ENCODE assay signal across 1 cellular context in the genomic region with DNA sequence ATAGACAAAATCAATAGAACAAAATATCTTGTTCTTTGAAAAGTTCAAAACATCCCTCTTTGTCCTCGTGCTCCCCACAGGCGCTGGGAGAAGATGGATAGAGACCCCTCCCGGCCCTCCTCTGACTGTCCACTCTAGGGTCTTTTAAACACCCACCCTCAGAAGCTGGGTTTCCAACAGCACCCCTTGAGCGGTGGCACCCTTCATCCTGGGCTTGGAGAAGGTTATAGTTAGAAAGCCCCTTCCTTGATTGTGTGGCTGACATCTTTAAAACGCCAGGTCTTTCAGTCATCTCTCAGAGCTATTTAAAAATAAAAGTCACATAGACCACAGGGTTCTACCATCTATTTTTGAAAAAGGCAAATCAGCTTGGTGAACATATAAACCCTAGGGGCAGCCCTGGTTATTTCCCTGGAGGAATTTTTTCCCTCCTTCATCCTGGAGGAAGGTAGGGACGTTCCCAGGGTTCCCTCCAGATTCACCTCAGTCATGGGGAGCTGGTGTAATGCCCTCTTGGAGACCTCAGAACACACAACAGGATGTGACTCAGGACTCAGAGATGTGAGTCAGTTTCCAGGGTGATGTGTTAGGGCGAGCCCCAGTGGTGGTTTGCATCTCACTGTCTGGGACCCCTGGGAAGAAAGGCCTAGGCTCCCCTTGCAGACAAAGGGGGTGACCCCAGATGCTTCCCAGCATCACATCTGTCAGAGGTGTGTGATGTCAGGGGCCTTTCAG.
A peak's percentile ranks its signal among the peaks of the same experiment; 100 is the strongest.
TF ChIP-seq lines count a peak whose summit lies in the region.

No MANE protein-coding gene starts in this region.

TF ChIP-seq in GM12878, 131 proteins besides CTCF, POLR2A, EP300 and RAD21 (continued from another document and continues in another):
- TF ChIP-seq CREB1 (IDR thresholded peaks at IDR 0.05; ENCODE audit: low read depth): peak; percentile 40; the same call in 1 of the 2 replicates
- TF ChIP-seq ZNF384 (IDR thresholded peaks at IDR 0.05; ENCODE audit: borderline replicate concordance, low read depth, low read length): no peak
- no peak for TF ChIP-seq POU2F2 (IDR thresholded peaks at IDR 0.05; ENCODE audit: borderline replicate concordance, low read depth, low read length)
- peak; percentile 96 for TF ChIP-seq EED (IDR thresholded peaks at IDR 0.05; ENCODE audit: low read depth)
- no peak for TF ChIP-seq RELA (IDR thresholded peaks at IDR 0.05; ENCODE audit: borderline replicate concordance, partially characterized antibody)
- TF ChIP-seq HDGF (IDR thresholded peaks at IDR 0.05): no peak
- TF ChIP-seq YY1 (IDR thresholded peaks at IDR 0.05; ENCODE audit: low read depth, low read length): no peak
- no peak for TF ChIP-seq TCF7 (IDR thresholded peaks at IDR 0.05; ENCODE audit: borderline replicate concordance)
- TF ChIP-seq, protein P1, sequence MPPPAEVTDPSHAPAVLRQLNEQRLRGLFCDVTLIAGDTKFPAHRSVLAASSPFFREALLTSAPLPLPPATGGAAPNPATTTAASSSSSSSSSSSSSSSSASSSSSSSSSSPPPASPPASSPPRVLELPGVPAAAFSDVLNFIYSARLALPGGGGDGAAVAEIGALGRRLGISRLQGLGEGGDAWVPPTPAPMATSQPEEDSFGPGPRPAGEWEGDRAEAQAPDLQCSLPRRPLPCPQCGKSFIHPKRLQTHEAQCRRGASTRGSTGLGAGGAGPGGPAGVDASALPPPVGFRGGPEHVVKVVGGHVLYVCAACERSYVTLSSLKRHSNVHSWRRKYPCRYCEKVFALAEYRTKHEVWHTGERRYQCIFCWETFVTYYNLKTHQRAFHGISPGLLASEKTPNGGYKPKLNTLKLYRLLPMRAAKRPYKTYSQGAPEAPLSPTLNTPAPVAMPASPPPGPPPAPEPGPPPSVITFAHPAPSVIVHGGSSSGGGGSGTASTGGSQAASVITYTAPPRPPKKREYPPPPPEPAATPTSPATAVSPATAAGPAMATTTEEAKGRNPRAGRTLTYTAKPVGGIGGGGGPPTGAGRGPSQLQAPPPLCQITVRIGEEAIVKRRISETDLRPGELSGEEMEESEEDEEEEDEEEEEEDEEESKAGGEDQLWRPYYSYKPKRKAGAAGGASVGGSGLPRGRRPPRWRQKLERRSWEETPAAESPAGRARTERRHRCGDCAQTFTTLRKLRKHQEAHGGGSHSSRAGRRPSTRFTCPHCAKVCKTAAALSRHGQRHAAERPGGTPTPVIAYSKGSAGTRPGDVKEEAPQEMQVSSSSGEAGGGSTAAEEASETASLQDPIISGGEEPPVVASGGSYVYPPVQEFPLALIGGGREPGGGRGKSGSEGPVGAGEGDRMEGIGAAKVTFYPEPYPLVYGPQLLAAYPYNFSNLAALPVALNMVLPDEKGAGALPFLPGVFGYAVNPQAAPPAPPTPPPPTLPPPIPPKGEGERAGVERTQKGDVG (CRISPR knock-in tag; IDR thresholded peaks at IDR 0.05): no peak
- TF ChIP-seq, protein P2, sequence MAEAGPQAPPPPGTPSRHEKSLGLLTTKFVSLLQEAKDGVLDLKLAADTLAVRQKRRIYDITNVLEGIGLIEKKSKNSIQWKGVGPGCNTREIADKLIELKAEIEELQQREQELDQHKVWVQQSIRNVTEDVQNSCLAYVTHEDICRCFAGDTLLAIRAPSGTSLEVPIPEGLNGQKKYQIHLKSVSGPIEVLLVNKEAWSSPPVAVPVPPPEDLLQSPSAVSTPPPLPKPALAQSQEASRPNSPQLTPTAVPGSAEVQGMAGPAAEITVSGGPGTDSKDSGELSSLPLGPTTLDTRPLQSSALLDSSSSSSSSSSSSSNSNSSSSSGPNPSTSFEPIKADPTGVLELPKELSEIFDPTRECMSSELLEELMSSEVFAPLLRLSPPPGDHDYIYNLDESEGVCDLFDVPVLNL (IDR thresholded peaks at IDR 0.05; ENCODE audit: low read depth, low read length): no peak
- TF ChIP-seq CEBPB (IDR thresholded peaks at IDR 0.05; ENCODE audit: borderline replicate concordance in 1 of 2, low read depth in 2 of 2, low read length in 2 of 2): no peak; a peak in 1 of 4 replicates
- TF ChIP-seq EGR1 (IDR thresholded peaks at IDR 0.05; ENCODE audit: borderline replicate concordance in 1 of 2, low read depth in 2 of 2, low read length in 2 of 2): no peak
- no peak for TF ChIP-seq FOS (IDR thresholded peaks at IDR 0.05; ENCODE audit: borderline replicate concordance, extremely low read depth, insufficient read length)
- no peak for TF ChIP-seq TARDBP (IDR thresholded peaks at IDR 0.05; ENCODE audit: borderline replicate concordance)
- TF ChIP-seq CHD2 (IDR thresholded peaks at IDR 0.05; ENCODE audit: borderline replicate concordance, low read depth, low read length): no peak
- TF ChIP-seq, protein P3, sequence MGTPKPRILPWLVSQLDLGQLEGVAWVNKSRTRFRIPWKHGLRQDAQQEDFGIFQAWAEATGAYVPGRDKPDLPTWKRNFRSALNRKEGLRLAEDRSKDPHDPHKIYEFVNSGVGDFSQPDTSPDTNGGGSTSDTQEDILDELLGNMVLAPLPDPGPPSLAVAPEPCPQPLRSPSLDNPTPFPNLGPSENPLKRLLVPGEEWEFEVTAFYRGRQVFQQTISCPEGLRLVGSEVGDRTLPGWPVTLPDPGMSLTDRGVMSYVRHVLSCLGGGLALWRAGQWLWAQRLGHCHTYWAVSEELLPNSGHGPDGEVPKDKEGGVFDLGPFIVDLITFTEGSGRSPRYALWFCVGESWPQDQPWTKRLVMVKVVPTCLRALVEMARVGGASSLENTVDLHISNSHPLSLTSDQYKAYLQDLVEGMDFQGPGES (IDR thresholded peaks at IDR 0.05): no peak
- TF ChIP-seq, protein P4, sequence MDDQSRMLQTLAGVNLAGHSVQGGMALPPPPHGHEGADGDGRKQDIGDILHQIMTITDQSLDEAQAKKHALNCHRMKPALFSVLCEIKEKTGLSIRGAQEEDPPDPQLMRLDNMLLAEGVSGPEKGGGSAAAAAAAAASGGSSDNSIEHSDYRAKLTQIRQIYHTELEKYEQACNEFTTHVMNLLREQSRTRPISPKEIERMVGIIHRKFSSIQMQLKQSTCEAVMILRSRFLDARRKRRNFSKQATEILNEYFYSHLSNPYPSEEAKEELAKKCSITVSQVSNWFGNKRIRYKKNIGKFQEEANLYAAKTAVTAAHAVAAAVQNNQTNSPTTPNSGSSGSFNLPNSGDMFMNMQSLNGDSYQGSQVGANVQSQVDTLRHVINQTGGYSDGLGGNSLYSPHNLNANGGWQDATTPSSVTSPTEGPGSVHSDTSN (IDR thresholded peaks at IDR 0.05; ENCODE audit: insufficient replicate concordance, low read depth, low read length): no peak
- TF ChIP-seq, protein P5, sequence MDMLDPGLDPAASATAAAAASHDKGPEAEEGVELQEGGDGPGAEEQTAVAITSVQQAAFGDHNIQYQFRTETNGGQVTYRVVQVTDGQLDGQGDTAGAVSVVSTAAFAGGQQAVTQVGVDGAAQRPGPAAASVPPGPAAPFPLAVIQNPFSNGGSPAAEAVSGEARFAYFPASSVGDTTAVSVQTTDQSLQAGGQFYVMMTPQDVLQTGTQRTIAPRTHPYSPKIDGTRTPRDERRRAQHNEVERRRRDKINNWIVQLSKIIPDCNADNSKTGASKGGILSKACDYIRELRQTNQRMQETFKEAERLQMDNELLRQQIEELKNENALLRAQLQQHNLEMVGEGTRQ (IDR thresholded peaks at IDR 0.05; ENCODE audit: borderline replicate concordance, low read depth, low read length): no peak
- no peak for TF ChIP-seq MEF2A (IDR thresholded peaks at IDR 0.05; ENCODE audit: insufficient read depth, low read depth, low read length)
- no peak for TF ChIP-seq SREBF2 (IDR thresholded peaks at IDR 0.05; ENCODE audit: low read length)
- TF ChIP-seq, protein P6, sequence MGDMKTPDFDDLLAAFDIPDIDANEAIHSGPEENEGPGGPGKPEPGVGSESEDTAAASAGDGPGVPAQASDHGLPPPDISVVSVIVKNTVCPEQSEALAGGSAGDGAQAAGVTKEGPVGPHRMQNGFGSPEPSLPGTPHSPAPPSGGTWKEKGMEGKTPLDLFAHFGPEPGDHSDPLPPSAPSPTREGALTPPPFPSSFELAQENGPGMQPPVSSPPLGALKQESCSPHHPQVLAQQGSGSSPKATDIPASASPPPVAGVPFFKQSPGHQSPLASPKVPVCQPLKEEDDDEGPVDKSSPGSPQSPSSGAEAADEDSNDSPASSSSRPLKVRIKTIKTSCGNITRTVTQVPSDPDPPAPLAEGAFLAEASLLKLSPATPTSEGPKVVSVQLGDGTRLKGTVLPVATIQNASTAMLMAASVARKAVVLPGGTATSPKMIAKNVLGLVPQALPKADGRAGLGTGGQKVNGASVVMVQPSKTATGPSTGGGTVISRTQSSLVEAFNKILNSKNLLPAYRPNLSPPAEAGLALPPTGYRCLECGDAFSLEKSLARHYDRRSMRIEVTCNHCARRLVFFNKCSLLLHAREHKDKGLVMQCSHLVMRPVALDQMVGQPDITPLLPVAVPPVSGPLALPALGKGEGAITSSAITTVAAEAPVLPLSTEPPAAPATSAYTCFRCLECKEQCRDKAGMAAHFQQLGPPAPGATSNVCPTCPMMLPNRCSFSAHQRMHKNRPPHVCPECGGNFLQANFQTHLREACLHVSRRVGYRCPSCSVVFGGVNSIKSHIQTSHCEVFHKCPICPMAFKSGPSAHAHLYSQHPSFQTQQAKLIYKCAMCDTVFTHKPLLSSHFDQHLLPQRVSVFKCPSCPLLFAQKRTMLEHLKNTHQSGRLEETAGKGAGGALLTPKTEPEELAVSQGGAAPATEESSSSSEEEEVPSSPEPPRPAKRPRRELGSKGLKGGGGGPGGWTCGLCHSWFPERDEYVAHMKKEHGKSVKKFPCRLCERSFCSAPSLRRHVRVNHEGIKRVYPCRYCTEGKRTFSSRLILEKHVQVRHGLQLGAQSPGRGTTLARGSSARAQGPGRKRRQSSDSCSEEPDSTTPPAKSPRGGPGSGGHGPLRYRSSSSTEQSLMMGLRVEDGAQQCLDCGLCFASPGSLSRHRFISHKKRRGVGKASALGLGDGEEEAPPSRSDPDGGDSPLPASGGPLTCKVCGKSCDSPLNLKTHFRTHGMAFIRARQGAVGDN (IDR thresholded peaks at IDR 0.05): no peak
- TF ChIP-seq PAX5 (IDR thresholded peaks at IDR 0.05; ENCODE audit: borderline replicate concordance, low read depth, low read length): no peak
- TF ChIP-seq, protein P7, sequence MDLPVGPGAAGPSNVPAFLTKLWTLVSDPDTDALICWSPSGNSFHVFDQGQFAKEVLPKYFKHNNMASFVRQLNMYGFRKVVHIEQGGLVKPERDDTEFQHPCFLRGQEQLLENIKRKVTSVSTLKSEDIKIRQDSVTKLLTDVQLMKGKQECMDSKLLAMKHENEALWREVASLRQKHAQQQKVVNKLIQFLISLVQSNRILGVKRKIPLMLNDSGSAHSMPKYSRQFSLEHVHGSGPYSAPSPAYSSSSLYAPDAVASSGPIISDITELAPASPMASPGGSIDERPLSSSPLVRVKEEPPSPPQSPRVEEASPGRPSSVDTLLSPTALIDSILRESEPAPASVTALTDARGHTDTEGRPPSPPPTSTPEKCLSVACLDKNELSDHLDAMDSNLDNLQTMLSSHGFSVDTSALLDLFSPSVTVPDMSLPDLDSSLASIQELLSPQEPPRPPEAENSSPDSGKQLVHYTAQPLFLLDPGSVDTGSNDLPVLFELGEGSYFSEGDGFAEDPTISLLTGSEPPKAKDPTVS (IDR thresholded peaks at IDR 0.05; ENCODE audit: low read depth, low read length): no peak
- peak; percentile 67 for TF ChIP-seq CREM (IDR thresholded peaks at IDR 0.05; ENCODE audit: low read depth)
- no peak for TF ChIP-seq BHLHE40 (IDR thresholded peaks at IDR 0.05; ENCODE audit: borderline replicate concordance in 1 of 2, low read depth in 2 of 2, low read length in 1 of 2)
- TF ChIP-seq IKZF2 (IDR thresholded peaks at IDR 0.05): peak; percentile 62 to 79
- TF ChIP-seq, protein P8, sequence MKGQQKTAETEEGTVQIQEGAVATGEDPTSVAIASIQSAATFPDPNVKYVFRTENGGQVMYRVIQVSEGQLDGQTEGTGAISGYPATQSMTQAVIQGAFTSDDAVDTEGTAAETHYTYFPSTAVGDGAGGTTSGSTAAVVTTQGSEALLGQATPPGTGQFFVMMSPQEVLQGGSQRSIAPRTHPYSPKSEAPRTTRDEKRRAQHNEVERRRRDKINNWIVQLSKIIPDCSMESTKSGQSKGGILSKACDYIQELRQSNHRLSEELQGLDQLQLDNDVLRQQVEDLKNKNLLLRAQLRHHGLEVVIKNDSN (IDR thresholded peaks at IDR 0.05; ENCODE audit: borderline replicate concordance, extremely low read length, insufficient read depth, low read depth, low read length): no peak
- TF ChIP-seq, protein P9, sequence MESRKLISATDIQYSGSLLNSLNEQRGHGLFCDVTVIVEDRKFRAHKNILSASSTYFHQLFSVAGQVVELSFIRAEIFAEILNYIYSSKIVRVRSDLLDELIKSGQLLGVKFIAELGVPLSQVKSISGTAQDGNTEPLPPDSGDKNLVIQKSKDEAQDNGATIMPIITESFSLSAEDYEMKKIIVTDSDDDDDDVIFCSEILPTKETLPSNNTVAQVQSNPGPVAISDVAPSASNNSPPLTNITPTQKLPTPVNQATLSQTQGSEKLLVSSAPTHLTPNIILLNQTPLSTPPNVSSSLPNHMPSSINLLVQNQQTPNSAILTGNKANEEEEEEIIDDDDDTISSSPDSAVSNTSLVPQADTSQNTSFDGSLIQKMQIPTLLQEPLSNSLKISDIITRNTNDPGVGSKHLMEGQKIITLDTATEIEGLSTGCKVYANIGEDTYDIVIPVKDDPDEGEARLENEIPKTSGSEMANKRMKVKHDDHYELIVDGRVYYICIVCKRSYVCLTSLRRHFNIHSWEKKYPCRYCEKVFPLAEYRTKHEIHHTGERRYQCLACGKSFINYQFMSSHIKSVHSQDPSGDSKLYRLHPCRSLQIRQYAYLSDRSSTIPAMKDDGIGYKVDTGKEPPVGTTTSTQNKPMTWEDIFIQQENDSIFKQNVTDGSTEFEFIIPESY (IDR thresholded peaks at IDR 0.05): no peak
- TF ChIP-seq, protein P10, sequence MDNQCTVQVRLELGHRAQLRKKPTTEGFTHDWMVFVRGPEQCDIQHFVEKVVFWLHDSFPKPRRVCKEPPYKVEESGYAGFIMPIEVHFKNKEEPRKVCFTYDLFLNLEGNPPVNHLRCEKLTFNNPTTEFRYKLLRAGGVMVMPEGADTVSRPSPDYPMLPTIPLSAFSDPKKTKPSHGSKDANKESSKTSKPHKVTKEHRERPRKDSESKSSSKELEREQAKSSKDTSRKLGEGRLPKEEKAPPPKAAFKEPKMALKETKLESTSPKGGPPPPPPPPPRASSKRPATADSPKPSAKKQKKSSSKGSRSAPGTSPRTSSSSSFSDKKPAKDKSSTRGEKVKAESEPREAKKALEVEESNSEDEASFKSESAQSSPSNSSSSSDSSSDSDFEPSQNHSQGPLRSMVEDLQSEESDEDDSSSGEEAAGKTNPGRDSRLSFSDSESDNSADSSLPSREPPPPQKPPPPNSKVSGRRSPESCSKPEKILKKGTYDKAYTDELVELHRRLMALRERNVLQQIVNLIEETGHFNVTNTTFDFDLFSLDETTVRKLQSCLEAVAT (IDR thresholded peaks at IDR 0.05): no peak
- TF ChIP-seq, protein P11, sequence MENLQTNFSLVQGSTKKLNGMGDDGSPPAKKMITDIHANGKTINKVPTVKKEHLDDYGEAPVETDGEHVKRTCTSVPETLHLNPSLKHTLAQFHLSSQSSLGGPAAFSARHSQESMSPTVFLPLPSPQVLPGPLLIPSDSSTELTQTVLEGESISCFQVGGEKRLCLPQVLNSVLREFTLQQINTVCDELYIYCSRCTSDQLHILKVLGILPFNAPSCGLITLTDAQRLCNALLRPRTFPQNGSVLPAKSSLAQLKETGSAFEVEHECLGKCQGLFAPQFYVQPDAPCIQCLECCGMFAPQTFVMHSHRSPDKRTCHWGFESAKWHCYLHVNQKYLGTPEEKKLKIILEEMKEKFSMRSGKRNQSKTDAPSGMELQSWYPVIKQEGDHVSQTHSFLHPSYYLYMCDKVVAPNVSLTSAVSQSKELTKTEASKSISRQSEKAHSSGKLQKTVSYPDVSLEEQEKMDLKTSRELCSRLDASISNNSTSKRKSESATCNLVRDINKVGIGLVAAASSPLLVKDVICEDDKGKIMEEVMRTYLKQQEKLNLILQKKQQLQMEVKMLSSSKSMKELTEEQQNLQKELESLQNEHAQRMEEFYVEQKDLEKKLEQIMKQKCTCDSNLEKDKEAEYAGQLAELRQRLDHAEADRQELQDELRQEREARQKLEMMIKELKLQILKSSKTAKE (IDR thresholded peaks at IDR 0.05; ENCODE audit: low read depth, poor library complexity, severe bottlenecking): no peak
